13 cellular contexts compared by ENCODE assay signal in the genomic region with DNA sequence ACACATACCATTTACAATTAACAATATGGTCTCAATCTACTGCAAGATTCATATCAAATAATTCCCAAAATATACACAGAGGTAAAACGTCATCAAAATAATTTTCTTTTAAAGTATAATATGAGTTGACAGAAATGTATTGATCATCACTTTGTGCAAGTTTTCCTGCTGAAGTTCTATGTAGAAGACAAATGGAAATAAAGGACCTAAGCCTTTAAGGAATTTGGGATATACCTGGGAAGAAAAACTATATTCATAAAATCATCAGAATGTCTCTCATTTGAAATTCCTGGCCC.
A peak's percentile ranks its signal among the peaks of the same experiment; 100 is the strongest.
DNase-seq lines count a peak whose midpoint lies in the region; ATAC-seq, FAIRE-seq and TF ChIP-seq lines count a peak whose summit lies in the region.
"Had no signal": no experiment of that assay in that cellular context is flagged by ENCODE, and none has a peak within 500 bp of the region (broad histone marks: within the 10 kb centered on the region; RNA-seq: fewer than 3 reads in every experiment).

No MANE protein-coding gene starts in this region.

- H3K27me3 Mint-ChIP-seq in CD8-positive, alpha-beta T cell (ENCODE audit: low read depth) = peaks cover 27% of the 10 kb centered on the region
- no peaks in the 10 kb centered on the region for H3K27me3 Mint-ChIP-seq in chondrocyte (ENCODE audit: low read depth)

- TF ChIP-seq CTCF in 22Rv1 (IDR thresholded peaks at IDR 0.05) = peak; percentile 53
- peak; percentile 41 for TF ChIP-seq CTCF in CD8-positive, alpha-beta T cell (IDR thresholded peaks at IDR 0.05)
- peak; percentile 16 for TF ChIP-seq CTCF in RWPE1 (conservative IDR thresholded peaks at IDR 0.05; ENCODE audit: low read depth)
- no peak for TF ChIP-seq CTCF in chondrocyte (IDR thresholded peaks at IDR 0.05)

- DNase-seq in CD8-positive, alpha-beta T cell = no peak
- DNase-seq in RWPE1 (ENCODE audit: low spot score) (no peak), left ventricle myocardium superior (no peak), chondrocyte (ENCODE audit: low spot score) (no peak), NCI-H146 treated with DMSO at 0.1 percent for 48 hours (lab: John Stamatoyannopoulos, UW; ENCODE audit: unreplicated experiment) (no peak)
- DNase-seq: GOT3, MG63, SIG-M5 had no signal

- POLR2A ChIA-PET in CD8-positive, alpha-beta T cell (lab: Charles Lee) = no interaction called here
- POLR2A ChIA-PET in RWPE1 (lab: Yijun Ruan, JAX; ENCODE audit: low non-redundant PET) = no interaction called here

- H3K4me3 Mint-ChIP-seq in CD8-positive, alpha-beta T cell = no peak overlapping the region
- H3K4me3 Mint-ChIP-seq in chondrocyte (ENCODE audit: unreplicated experiment) = no peak overlapping the region

- H3K9me3 ChIP-seq in CD8-positive, alpha-beta T cell (ENCODE audit: low read length) = no peaks in the 10 kb centered on the region
- H3K9me3 ChIP-seq: BLaER1, MG63 had no signal

- H3K4me3 ChIP-seq in CD8-positive, alpha-beta T cell (ENCODE audit: low read depth, low read length) = no peak overlapping the region
- H3K4me3 ChIP-seq: BLaER1, MG63 had no signal

- no peaks in the 10 kb centered on the region for H3K36me3 Mint-ChIP-seq in CD8-positive, alpha-beta T cell
- H3K36me3 Mint-ChIP-seq in chondrocyte (ENCODE audit: low read depth) = no peaks in the 10 kb centered on the region

- H3K36me3 ChIP-seq in CD8-positive, alpha-beta T cell (ENCODE audit: insufficient read depth, low read length) = no peaks in the 10 kb centered on the region
- H3K36me3 ChIP-seq: BLaER1, MG63 had no signal

- ATAC-seq in CD8-positive, alpha-beta T cell = no peak
- no peak for ATAC-seq in HG03280 (IDR thresholded peaks at IDR 0.05; ENCODE audit: unreplicated experiment)
- no peak for ATAC-seq in left ventricle myocardium superior

- H3K27me3 ChIP-seq in CD8-positive, alpha-beta T cell (ENCODE audit: insufficient read depth, low read length) = no peaks in the 10 kb centered on the region
- H3K27me3 ChIP-seq: BLaER1, MG63 had no signal

- no peaks in the 10 kb centered on the region for H3K4me1 Mint-ChIP-seq in CD8-positive, alpha-beta T cell (ENCODE audit: low read depth)
- peaks cover 8% of the 10 kb centered on the region for H3K4me1 Mint-ChIP-seq in chondrocyte (ENCODE audit: low read depth)

- H3K27ac ChIP-seq in 22Rv1 (no peak overlapping the region), RWPE1 (no peak overlapping the region)
- no peak overlapping the region for H3K27ac ChIP-seq in CD8-positive, alpha-beta T cell (ENCODE audit: low read depth, low read length)
- H3K27ac ChIP-seq: BLaER1, HL-60 had no signal

- FAIRE-seq in colon (lab: Jason Lieb, UNC) = peak; percentile 53

- CTCF ChIA-PET in CD8-positive, alpha-beta T cell (lab: Charles Lee) = interaction anchor here (0.8 to 6.3 kb wide), 12 partner anchors 8 to 775 kb away, joined by 3 to 40 read pairs (median 4); partner anchors contain the start of gene CCDC175
- CTCF ChIA-PET in RWPE1 (lab: Yijun Ruan, JAX) = interaction anchor here (0.8 kb wide), 1 partner anchor 357 kb away, joined by 5 read pairs; the partner anchor contains the start of genes JKAMP and L3HYPDH

- intact Hi-C loops in CD8-positive, alpha-beta T cell (cut with DNase I, micrococcal nuclease) = loop anchor here (1.0 to 5.0 kb wide), 6 partner anchors 61 to 1057 kb away; partner anchors contain the start of genes CCDC175 (in 2 of the 2) and DAAM1 (in 1 of the 2)
- intact Hi-C loops in left ventricle myocardium superior (cut with micrococcal nuclease) = loop anchor here (5.0 kb wide), 2 partner anchors 300 to 315 kb away; no protein-coding TSS in a partner anchor

- H3K9me3 Mint-ChIP-seq in CD8-positive, alpha-beta T cell = no peaks in the 10 kb centered on the region
- no peaks in the 10 kb centered on the region for H3K9me3 Mint-ChIP-seq in chondrocyte (ENCODE audit: low read depth)

- no peak overlapping the region for H3K27ac Mint-ChIP-seq in CD8-positive, alpha-beta T cell
- H3K27ac Mint-ChIP-seq in chondrocyte (ENCODE audit: unreplicated experiment) = no peak overlapping the region

- H3K4me1 ChIP-seq in CD8-positive, alpha-beta T cell (ENCODE audit: insufficient read depth, low read length) = no peaks in the 10 kb centered on the region
- H3K4me1 ChIP-seq: BLaER1 had no signal
